ENCODE assay signal across 1 cellular context in the genomic region with DNA sequence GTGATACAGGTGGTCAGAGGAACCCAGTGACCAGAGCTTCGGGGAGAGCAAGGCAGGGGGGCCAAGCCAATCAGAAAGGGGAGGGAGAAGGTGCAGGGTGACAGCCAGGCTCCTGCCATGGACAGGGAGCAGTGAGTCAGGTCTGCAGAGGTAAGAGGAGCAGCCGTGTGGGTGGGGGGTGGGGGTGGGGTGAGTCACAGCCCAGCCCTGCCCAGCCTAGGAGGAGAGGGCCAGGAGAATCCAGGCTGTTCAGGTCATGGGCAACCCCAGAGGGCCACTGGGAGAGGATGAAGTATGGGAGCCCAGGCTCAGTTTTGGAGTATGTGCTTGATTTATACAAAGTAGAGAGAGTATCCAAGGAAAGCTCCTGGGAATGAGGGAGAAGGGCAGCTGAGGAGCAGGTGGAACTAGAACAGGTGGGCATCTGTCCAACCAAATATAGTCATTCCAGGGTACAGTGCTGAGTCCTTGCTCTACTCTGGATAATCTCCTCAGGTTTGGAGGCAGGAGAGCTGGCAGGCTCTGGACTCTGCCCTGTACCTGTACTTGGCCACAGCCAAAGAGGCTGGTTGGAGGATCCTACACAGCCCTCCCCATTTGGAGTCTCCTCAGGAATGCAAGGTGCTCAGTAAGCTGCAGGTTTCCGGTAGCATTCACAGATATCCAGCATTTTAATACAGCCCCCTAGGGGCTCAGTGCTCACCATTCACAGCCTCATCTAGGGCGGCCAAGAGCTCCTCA.
TF ChIP-seq lines count a peak whose summit lies in the region.

No MANE protein-coding gene starts in this region.

TF ChIP-seq in HEK293, 187 proteins besides CTCF, POLR2A, EP300 and RAD21 (continued from another document):
- no peak for TF ChIP-seq ZNF174 (tag by site-specific recombination; IDR thresholded peaks at IDR 0.05)
- no peak for TF ChIP-seq ZNF133 (tag by site-specific recombination; IDR thresholded peaks at IDR 0.05)
- TF ChIP-seq, protein P1, sequence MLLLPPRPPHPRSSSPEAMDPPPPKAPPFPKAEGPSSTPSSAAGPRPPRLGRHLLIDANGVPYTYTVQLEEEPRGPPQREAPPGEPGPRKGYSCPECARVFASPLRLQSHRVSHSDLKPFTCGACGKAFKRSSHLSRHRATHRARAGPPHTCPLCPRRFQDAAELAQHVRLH (tag by site-specific recombination; IDR thresholded peaks at IDR 0.05): no peak
- TF ChIP-seq ZNF211 (tag by site-specific recombination; IDR thresholded peaks at IDR 0.05; ENCODE audit: low read depth): no peak
